Comparison of ENCODE assay signal across 18 cellular contexts in the genomic region with DNA sequence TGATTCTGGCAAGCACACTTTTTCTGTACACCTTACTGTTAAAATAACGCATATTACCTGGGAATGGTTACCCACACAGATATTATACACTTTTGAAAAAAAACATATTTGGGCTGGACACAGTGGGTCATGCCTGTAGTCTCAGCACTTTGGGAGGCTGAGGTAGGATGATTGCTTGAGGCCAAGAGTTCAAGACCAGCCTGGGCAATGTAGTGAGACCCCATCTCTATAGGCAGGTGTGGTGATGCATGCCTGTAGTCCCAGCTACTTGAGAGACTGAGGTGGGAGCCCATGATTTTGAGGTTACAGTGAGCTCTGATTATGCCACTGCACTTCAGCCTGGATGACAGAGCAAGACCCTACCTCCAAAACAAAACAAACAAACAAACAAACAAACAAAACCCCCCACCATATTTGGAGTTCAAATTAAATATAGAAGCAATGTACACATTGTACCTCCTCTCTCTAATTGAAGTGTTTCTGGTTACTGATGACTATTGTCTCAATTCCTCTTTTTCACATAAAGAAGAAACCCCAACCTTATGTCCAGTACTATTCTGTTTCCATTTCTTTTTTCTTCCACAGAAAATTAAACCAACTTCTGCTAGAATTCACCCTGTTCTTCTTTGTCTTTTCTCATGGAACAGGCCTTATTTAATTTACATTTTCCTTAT.
DNase-seq lines count a peak whose midpoint lies in the region; ATAC-seq, FAIRE-seq and TF ChIP-seq lines count a peak whose summit lies in the region.
"Had no signal": no experiment of that assay in that cellular context is flagged by ENCODE, and none has a peak within 500 bp of the region (broad histone marks: within the 10 kb centered on the region; RNA-seq: fewer than 3 reads in every experiment).

No MANE protein-coding gene starts in this region.

- no peaks in the 10 kb centered on the region for H3K79me2 ChIP-seq in OCI-LY7 (ENCODE audit: insufficient read depth, low read depth, low read length)

- POLR2A ChIA-PET in OCI-LY7 (lab: Charles Lee), result no interaction called here

- BruUV-seq in OCI-LY7 (replicated peaks; lab: Mats Ljungman, UMichigan), result no TSS peak

- no peak overlapping the region for H3K27ac Mint-ChIP-seq in effector memory CD8-positive, alpha-beta T cell

- H3K27me3 ChIP-seq in psoas muscle (ENCODE audit: insufficient read depth in 3 of 3, low read length in 2 of 3) (no peaks in the 10 kb centered on the region), pancreas (no peaks in the 10 kb centered on the region)
- H3K27me3 ChIP-seq: BE2C, cardiac muscle cell, stomach, vagina had no signal

- WGBS in psoas muscle, 3 donors, result 95 to 100% (median 96%) methylated on average over 1 of the region's 1 CpG
- WGBS in pancreas, 2 donors, result 90 to 93% methylated on average over 1 of the region's 1 CpG

- intact Hi-C loops in psoas muscle (cut with DNase I) (no loop called here), pancreas (cut with DNase I) (no loop called here), OCI-LY7 (cut with micrococcal nuclease; ENCODE audit: unreplicated experiment) (no loop called here)

- H3K4me1 Mint-ChIP-seq in effector memory CD8-positive, alpha-beta T cell (ENCODE audit: low read depth in 2 of 2), result no peaks in the 10 kb centered on the region

- H3K27me3 Mint-ChIP-seq in effector memory CD8-positive, alpha-beta T cell, result peaks cover 21 to 43% of the 10 kb centered on the region in 2 donors

- peaks cover 14% of the 10 kb centered on the region for H3K4me1 ChIP-seq in psoas muscle
- no peaks in the 10 kb centered on the region for H3K4me1 ChIP-seq in pancreas
- no peaks in the 10 kb centered on the region for H3K4me1 ChIP-seq in OCI-LY7 (ENCODE audit: insufficient read depth, low read length, poor library complexity, severe bottlenecking)
- H3K4me1 ChIP-seq: BE2C, HAP-1, vagina had no signal

- no peaks in the 10 kb centered on the region for H3K9me2 ChIP-seq in OCI-LY7 (ENCODE audit: insufficient read depth, low read length)

- no peaks in the 10 kb centered on the region for H3K9me3 ChIP-seq in psoas muscle
- no peaks in the 10 kb centered on the region for H3K9me3 ChIP-seq in pancreas
- H3K9me3 ChIP-seq in OCI-LY7 (ENCODE audit: low read length), result no peaks in the 10 kb centered on the region
- H3K9me3 ChIP-seq: BE2C, HAP-1, stomach, vagina had no signal

- ATAC-seq in GM18861 (IDR thresholded peaks at IDR 0.05; ENCODE audit: unreplicated experiment) (peak; percentile 47), GM21723 (IDR thresholded peaks at IDR 0.05; ENCODE audit: unreplicated experiment) (peak; percentile 83), HG03175 (IDR thresholded peaks at IDR 0.05; ENCODE audit: unreplicated experiment) (peak; percentile 75), psoas muscle (no peak), pancreas (no peak)
- no peak for ATAC-seq in effector memory CD8-positive, alpha-beta T cell (replicated peaks)

- CTCF ChIA-PET in OCI-LY7 (lab: Charles Lee; ENCODE audit: unreplicated experiment), result no interaction called here

- H3K4me3 ChIP-seq in psoas muscle, result no peak overlapping the region
- no peak overlapping the region for H3K4me3 ChIP-seq in pancreas
- H3K4me3 ChIP-seq in OCI-LY7 (ENCODE audit: low read depth, low read length, poor library complexity, severe bottlenecking), result no peak overlapping the region
- H3K4me3 ChIP-seq: cardiac muscle cell, HAP-1, stomach, vagina had no signal

- no peaks in the 10 kb centered on the region for H4K20me1 ChIP-seq in OCI-LY7 (ENCODE audit: insufficient read depth, low read length)

- H3K27ac ChIP-seq in psoas muscle (peak overlapping the region; percentile 46), pancreas (no peak overlapping the region), OCI-LY7 (ENCODE audit: low read depth, low read length, poor library complexity, severe bottlenecking) (no peak overlapping the region)
- H3K27ac ChIP-seq: stomach, vagina had no signal

- no peak for DNase-seq in psoas muscle
- DNase-seq in pancreas, result no peak
- no peak for DNase-seq in OCI-LY7 (ENCODE audit: low spot score)
- DNase-seq in effector memory CD8-positive, alpha-beta T cell, result no peak
- DNase-seq: activated CD4-positive, alpha-beta T cell treated with anti-CD3 and anti-CD28 coated beads for 48 hours; BE2C; KBM-7; NCI-H1105 treated with DMSO at 0.1 percent for 48 hours; NCI-H2171 treated with DMSO at 0.1 percent for 48 hours; NK-92 treated with Interleukin-12 subunit alpha and Interleukin-12 subunit beta, amount 100 ng/mL, for 24 hours; SHP77 treated with DMSO at 0.1 percent for 48 hours; stomach had no signal

- no peak overlapping the region for H3K4me2 ChIP-seq in OCI-LY7 (ENCODE audit: low read length)

- no peak for FAIRE-seq in pancreas (lab: Jason Lieb, UNC)

- no peaks in the 10 kb centered on the region for H3K9me3 Mint-ChIP-seq in effector memory CD8-positive, alpha-beta T cell

- H3K36me3 Mint-ChIP-seq in effector memory CD8-positive, alpha-beta T cell (ENCODE audit: insufficient read depth), result no peaks in the 10 kb centered on the region

- TF ChIP-seq CTCF in psoas muscle (IDR thresholded peaks at IDR 0.05), result no peak
- TF ChIP-seq CTCF in pancreas (IDR thresholded peaks at IDR 0.05), result no peak
- TF ChIP-seq CTCF in OCI-LY7 (conservative IDR thresholded peaks at IDR 0.05; ENCODE audit: low read length), result no peak

- H2AFZ ChIP-seq in OCI-LY7 (ENCODE audit: low read length), result no peak overlapping the region

- H3K36me3 ChIP-seq in psoas muscle (ENCODE audit: insufficient read depth in 1 of 2, low read depth in 1 of 2), result no peaks in the 10 kb centered on the region
- H3K36me3 ChIP-seq in pancreas, result no peaks in the 10 kb centered on the region
- H3K36me3 ChIP-seq in OCI-LY7 (ENCODE audit: insufficient read depth, low read length), result no peaks in the 10 kb centered on the region
- H3K36me3 ChIP-seq: BE2C, cardiac muscle cell, HAP-1, stomach, vagina had no signal

- H3K4me3 Mint-ChIP-seq in effector memory CD8-positive, alpha-beta T cell, result no peak overlapping the region

Comparison
In these comparisons a context has a peak if more than half of its experiments do, and no peak if none do; other contexts are left out.
1. ATAC-seq: peak in GM18861 (single experiment), GM21723 (single experiment) and HG03175 (single experiment); none in psoas muscle (0 of 4), pancreas (0 of 4) and effector memory CD8-positive, alpha-beta T cell (single experiment).